18 cellular contexts compared by ENCODE assay signal in genomic region chr3:146554168-146554760, GRCh38. TPM values are rescaled to one million over a fixed set of nuclear protein-coding genes. Genes with fewer than 3 reads are reported as not detected.
DNase-seq lines count a peak whose midpoint lies in the region; ATAC-seq and TF ChIP-seq lines count a peak whose summit lies in the region.
"Had no signal": no experiment of that assay in that cellular context is flagged by ENCODE, and none has a peak within 500 bp of the region (broad histone marks: within the 10 kb centered on the region; RNA-seq: fewer than 3 reads in every experiment).

No MANE protein-coding gene starts in this region.

- no peaks in the 10 kb centered on the region for H3F3A ChIP-seq in smooth muscle cell (ENCODE audit: low read depth)

- H3K4me2 ChIP-seq in mammary epithelial cell (ENCODE audit: insufficient read depth, low read depth, low read length) (no peak overlapping the region), smooth muscle cell (no peak overlapping the region)

- no peak for TF ChIP-seq CTCF in MCF 10A (IDR thresholded peaks at IDR 0.05; ENCODE audit: unreplicated experiment)
- no peak for TF ChIP-seq CTCF in mammary epithelial cell (conservative IDR thresholded peaks at IDR 0.05 in 1 of 2, IDR thresholded peaks at IDR 0.05 in 1 of 2; ENCODE audit: extremely low read depth in 1 of 2, insufficient read depth in 1 of 2, low read depth in 1 of 2, low read length in 2 of 2)
- no peak for TF ChIP-seq CTCF in smooth muscle cell (IDR thresholded peaks at IDR 0.05; ENCODE audit: borderline replicate concordance, insufficient read depth, poor library complexity, severe bottlenecking)

- H3K27ac ChIP-seq in mammary epithelial cell (ENCODE audit: insufficient read depth, low read depth, low read length) (no peak overlapping the region), smooth muscle cell (ENCODE audit: low read depth) (no peak overlapping the region)
- H3K27ac ChIP-seq: heart left ventricle, parathyroid adenoma, SJSA1 had no signal

- in situ Hi-C loops in mammary epithelial cell (cut with MboI; ENCODE audit: low sequenced_read_pairs in 2 of 2) = no loop called here

- intact Hi-C loops in MCF 10A (cut with micrococcal nuclease) = no loop called here
- intact Hi-C loops in mammary epithelial cell (cut with micrococcal nuclease) = no loop called here

- CTCF ChIA-PET in MCF 10A (lab: Yijun Ruan, JAX) = interaction anchor here (0.6 to 1.0 kb wide), 2 partner anchors 23 to 322 kb away, joined by 3 to 4 read pairs; no protein-coding TSS in a partner anchor
- CTCF ChIA-PET in mammary epithelial cell (lab: Charles Lee; ENCODE audit: low non-redundant PET) = no interaction called here

- H3K9ac ChIP-seq in mammary epithelial cell (ENCODE audit: insufficient read depth, low read length) (no peak overlapping the region), smooth muscle cell (ENCODE audit: low read depth) (no peak overlapping the region)
- H3K9ac ChIP-seq: parathyroid adenoma had no signal

- H3K27me3 ChIP-seq in mammary epithelial cell (ENCODE audit: insufficient read depth, low read length) = no peaks in the 10 kb centered on the region
- H3K27me3 ChIP-seq in smooth muscle cell (ENCODE audit: low read depth) = no peaks in the 10 kb centered on the region
- H3K27me3 ChIP-seq: heart left ventricle, SJSA1 had no signal

- H3K4me1 ChIP-seq in mammary epithelial cell (ENCODE audit: insufficient read depth, low read length) = peaks cover 29% of the 10 kb centered on the region
- no peaks in the 10 kb centered on the region for H3K4me1 ChIP-seq in smooth muscle cell (ENCODE audit: low read depth)
- H3K4me1 ChIP-seq: parathyroid adenoma had no signal

- H3K27ac Mint-ChIP-seq in MCF 10A (ENCODE audit: low read depth, unreplicated experiment) = peak overlapping the region; percentile 9
- no peak overlapping the region for H3K27ac Mint-ChIP-seq in central memory CD8-positive, alpha-beta T cell (ENCODE audit: low read depth)
- H3K27ac Mint-ChIP-seq in stimulated activated effector memory CD8-positive, alpha-beta T cell treated with anti-CD3 and anti-CD28 coated beads, Interleukin-12 subunit alpha, Interleukin-12 subunit beta, amount 100 ng/mL, for 72 hours = no peak overlapping the region

- POLR2A ChIA-PET in MCF 10A (lab: Yijun Ruan, JAX) = interaction anchor here (1.2 to 2.2 kb wide), 2 partner anchors 10 to 48 kb away, joined by 3 to 11 read pairs; partner anchors contain the start of gene PLSCR1

- H3K36me3 ChIP-seq in mammary epithelial cell (ENCODE audit: insufficient read depth, low read length) = no peaks in the 10 kb centered on the region
- H3K36me3 ChIP-seq in smooth muscle cell (ENCODE audit: low read depth) = no peaks in the 10 kb centered on the region
- H3K36me3 ChIP-seq: heart left ventricle, SJSA1 had no signal

- DNase-seq in MCF 10A (ENCODE audit: unreplicated experiment) (no peak), mammary epithelial cell (no peak), MV-4-11 (lab: John Stamatoyannopoulos, UW) (peak; percentile 66), GM19240 (ENCODE audit: insufficient read length, low spot score) (no peak), smooth muscle cell (lab: John Stamatoyannopoulos, UW; ENCODE audit: unreplicated experiment) (no peak)
- no peak for DNase-seq in central memory CD8-positive, alpha-beta T cell (ENCODE audit: low spot score in 2 of 2)
- no peak for DNase-seq in stimulated activated effector memory CD8-positive, alpha-beta T cell treated with anti-CD3 and anti-CD28 coated beads, Interleukin-12 subunit alpha, Interleukin-12 subunit beta, amount 100 ng/mL, for 72 hours (ENCODE audit: low spot score in 2 of 2)
- DNase-seq in activated T-cell treated with anti-CD3 and anti-CD28 coated beads, Interleukin-2, amount 50 U/mL, for 1 hour = no peak
- DNase-seq: activated naive CD4-positive, alpha-beta T cell treated with anti-CD3 and anti-CD28 coated beads, Interleukin-2, amount 50 U/mL, for 16 hours; central memory CD4-positive, alpha-beta T cell; heart left ventricle; NCI-H2107; small intestine had no signal

- no peaks in the 10 kb centered on the region for H3K79me2 ChIP-seq in mammary epithelial cell (ENCODE audit: insufficient read depth, low read length)
- H3K79me2 ChIP-seq in smooth muscle cell (ENCODE audit: low read depth) = no peaks in the 10 kb centered on the region
- H3K79me2 ChIP-seq: parathyroid adenoma had no signal

- BruUV-seq in MCF 10A (replicated peaks; lab: Mats Ljungman, UMichigan) (no TSS peak), mammary epithelial cell (replicated peaks; lab: Mats Ljungman, UMichigan) (no TSS peak)

- peaks cover 28% of the 10 kb centered on the region for H3K4me1 Mint-ChIP-seq in MCF 10A (ENCODE audit: insufficient read depth, unreplicated experiment)
- H3K4me1 Mint-ChIP-seq in central memory CD8-positive, alpha-beta T cell = peaks cover 28% of the 10 kb centered on the region
- H3K4me1 Mint-ChIP-seq in stimulated activated effector memory CD8-positive, alpha-beta T cell treated with anti-CD3 and anti-CD28 coated beads, Interleukin-12 subunit alpha, Interleukin-12 subunit beta, amount 100 ng/mL, for 72 hours = peaks cover 33% of the 10 kb centered on the region

- no peak overlapping the region for H3K4me3 ChIP-seq in mammary epithelial cell (replicated peaks in 1 of 3; ENCODE audit: insufficient read depth in 1 of 3, low read depth in 2 of 3, low read length in 3 of 3)
- H3K4me3 ChIP-seq in smooth muscle cell = no peak overlapping the region
- H3K4me3 ChIP-seq: heart left ventricle, SJSA1 had no signal

- H3K9me3 ChIP-seq in mammary epithelial cell (replicated peaks; ENCODE audit: insufficient read depth, low read length) = peaks cover 4% of the 10 kb centered on the region
- H3K9me3 ChIP-seq in smooth muscle cell (replicated peaks; ENCODE audit: low read depth) = no peaks in the 10 kb centered on the region
- H3K9me3 ChIP-seq: heart left ventricle, SJSA1 had no signal

- no peaks in the 10 kb centered on the region for H3K9me3 Mint-ChIP-seq in MCF 10A (ENCODE audit: unreplicated experiment)
- no peaks in the 10 kb centered on the region for H3K9me3 Mint-ChIP-seq in central memory CD8-positive, alpha-beta T cell
- no peaks in the 10 kb centered on the region for H3K9me3 Mint-ChIP-seq in stimulated activated effector memory CD8-positive, alpha-beta T cell treated with anti-CD3 and anti-CD28 coated beads, Interleukin-12 subunit alpha, Interleukin-12 subunit beta, amount 100 ng/mL, for 72 hours

- H4K20me1 ChIP-seq in mammary epithelial cell (ENCODE audit: insufficient read depth, low read length) (no peaks in the 10 kb centered on the region), smooth muscle cell (ENCODE audit: low read depth) (no peaks in the 10 kb centered on the region)

- H2AFZ ChIP-seq in mammary epithelial cell (ENCODE audit: low read depth, low read length) (no peak overlapping the region), smooth muscle cell (ENCODE audit: low read depth) (no peak overlapping the region)
- H2AFZ ChIP-seq: parathyroid adenoma had no signal

- no peaks in the 10 kb centered on the region for H3K36me3 Mint-ChIP-seq in MCF 10A (ENCODE audit: insufficient read depth, unreplicated experiment)
- no peaks in the 10 kb centered on the region for H3K36me3 Mint-ChIP-seq in central memory CD8-positive, alpha-beta T cell (ENCODE audit: insufficient read depth)
- no peaks in the 10 kb centered on the region for H3K36me3 Mint-ChIP-seq in stimulated activated effector memory CD8-positive, alpha-beta T cell treated with anti-CD3 and anti-CD28 coated beads, Interleukin-12 subunit alpha, Interleukin-12 subunit beta, amount 100 ng/mL, for 72 hours

- 97% methylated on average over 7 of the region's 7 CpGs for WGBS in mammary epithelial cell (ENCODE audit: low coverage, missing lambda C conversion rate)
- WGBS in smooth muscle cell (ENCODE audit: low lambda C conversion rate) = 90% methylated on average over 7 of the region's 7 CpGs

- H3K27me3 Mint-ChIP-seq in MCF 10A (ENCODE audit: insufficient read depth, unreplicated experiment) = no peaks in the 10 kb centered on the region
- H3K27me3 Mint-ChIP-seq in central memory CD8-positive, alpha-beta T cell = no peaks in the 10 kb centered on the region

- peak; percentile 59 for ATAC-seq in central memory CD8-positive, alpha-beta T cell (replicated peaks; ENCODE audit: extremely low read depth, poor library complexity, severe bottlenecking)
- peak; percentile 53 for ATAC-seq in stimulated activated effector memory CD8-positive, alpha-beta T cell treated with anti-CD3 and anti-CD28 coated beads, Interleukin-12 subunit alpha, Interleukin-12 subunit beta, amount 100 ng/mL, for 72 hours
- ATAC-seq: heart left ventricle had no signal

- H3K4me3 Mint-ChIP-seq in MCF 10A (ENCODE audit: unreplicated experiment) = no peak overlapping the region
- no peak overlapping the region for H3K4me3 Mint-ChIP-seq in central memory CD8-positive, alpha-beta T cell
- no peak overlapping the region for H3K4me3 Mint-ChIP-seq in stimulated activated effector memory CD8-positive, alpha-beta T cell treated with anti-CD3 and anti-CD28 coated beads, Interleukin-12 subunit alpha, Interleukin-12 subunit beta, amount 100 ng/mL, for 72 hours

- dilution Hi-C loops in mammary epithelial cell (cut with HindIII; ENCODE audit: low sequenced_read_pairs) = no loop called here

RNA-seq across cellular contexts. Expression of gene PLSCR1, which starts 9.9 kb away (rescaled TPM):
- 62.8 and 79.2 TPM in 2 replicates for total RNA-seq in MCF 10A (2022)
- total RNA-seq in mammary epithelial cell = 10 to 100 TPM; 23.0 to 53.8 TPM
- polyA plus RNA-seq in mammary epithelial cell = 38.6 TPM
- polyA minus RNA-seq in mammary epithelial cell = 38.9 TPM
- 36.7 and 58.4 TPM in 2 replicates for total RNA-seq in smooth muscle cell
- 21.6 and 21.8 TPM in 2 replicates for polyA plus RNA-seq in smooth muscle cell

RNA-seq across cellular contexts. Expression of gene PLSCR5, which starts 50.9 kb away (rescaled TPM):
- not detected in 2 replicates for total RNA-seq in MCF 10A (2022)
- not detected for total RNA-seq in mammary epithelial cell
- polyA plus RNA-seq in mammary epithelial cell = not detected
- polyA minus RNA-seq in mammary epithelial cell = not detected
- 0.27 and 0.49 TPM in 2 replicates for total RNA-seq in smooth muscle cell
- 0.51 TPM in 1 of 2 replicates, not detected in the other for polyA plus RNA-seq in smooth muscle cell
- total RNA-seq: endothelial cell of umbilical vein, heart left ventricle, M059J, SJSA1 had no signal
- polyA plus RNA-seq: AG04450, endothelial cell of umbilical vein, heart left ventricle, small intestine had no signal
